ENCODE assay signal across 8 cellular contexts in genomic region chr1:220748091-220748934, GRCh38. TPM values are rescaled to one million over a fixed set of nuclear protein-coding genes. Genes with fewer than 3 reads are reported as not detected.
DNase-seq lines count a peak whose midpoint lies in the region; ATAC-seq, FAIRE-seq and TF ChIP-seq lines count a peak whose summit lies in the region.

MTARC2 (plus strand) TSS chr1:220748322; CDS start chr1:220748532, 210 bp downstream.

- H3K4me1 ChIP-seq in NT2/D1 (ENCODE audit: insufficient read depth, insufficient read length) (peaks cover 6% of the 10 kb centered on the region), kidney (ENCODE audit: control insufficient read depth in 1 of 2, insufficient read depth in 1 of 2, low read depth in 1 of 2, low read length in 2 of 2) (peaks cover 15 to 26% of the 10 kb centered on the region in 2 donors), skeletal muscle tissue (ENCODE audit: control insufficient read depth in 3 of 3, insufficient read depth in 3 of 3, low read length in 3 of 3) (peaks cover 35 to 47% (median 39%) of the 10 kb centered on the region in 3 donors)

- no peaks in the 10 kb centered on the region for H3K4me1 Mint-ChIP-seq in activated T-helper 1 cell treated with anti-CD3 and anti-CD28 coated beads, Interleukin-12 subunit alpha, Interleukin-12 subunit beta, Interleukin-2, Interleukin-4 antibody, amounts not matched to agents 30 ng/mL and 10 ng/mL and 1 ng/mL, durations not matched to agents 14 hours and 24 hours and 36 hours (ENCODE audit: low read depth)

- no peaks in the 10 kb centered on the region for H3K36me3 Mint-ChIP-seq in activated T-helper 1 cell treated with anti-CD3 and anti-CD28 coated beads, Interleukin-12 subunit alpha, Interleukin-12 subunit beta, Interleukin-2, Interleukin-4 antibody, amounts not matched to agents 30 ng/mL and 10 ng/mL and 1 ng/mL, durations not matched to agents 14 hours and 24 hours and 36 hours (ENCODE audit: low read depth)

- H3K4me3 Mint-ChIP-seq in activated T-helper 1 cell treated with anti-CD3 and anti-CD28 coated beads, Interleukin-12 subunit alpha, Interleukin-12 subunit beta, Interleukin-2, Interleukin-4 antibody, amounts not matched to agents 30 ng/mL and 10 ng/mL and 1 ng/mL, durations not matched to agents 14 hours and 24 hours and 36 hours: no peak within 1 kb of the TSS

- H3K36me3 ChIP-seq in NT2/D1 (ENCODE audit: insufficient read depth, insufficient read length, low read length) (no peaks in the 10 kb centered on the region), kidney (ENCODE audit: control insufficient read depth in 1 of 2, insufficient read depth in 2 of 2, low read length in 2 of 2) (no peaks in the 10 kb centered on the region), skeletal muscle tissue (ENCODE audit: control insufficient read depth in 3 of 3, insufficient read depth in 3 of 3, low read length in 3 of 3) (no peaks in the 10 kb centered on the region)

- H3K9ac ChIP-seq in NT2/D1 (ENCODE audit: insufficient read length, low read depth) (peak within 1 kb of the TSS; percentile 90), kidney (ENCODE audit: low read length in 2 of 2) (peak within 1 kb of the TSS; percentile 81 to 93), skeletal muscle tissue (ENCODE audit: low read depth in 1 of 3, low read length in 3 of 3) (peak within 1 kb of the TSS; percentile 92 to 96 (median 95))

- H3K27ac ChIP-seq in cingulate gyrus (ENCODE audit: low read depth, low read length) (peak within 1 kb of the TSS; percentile 66), kidney (ENCODE audit: low read depth in 2 of 2, low read length in 2 of 2) (peak within 1 kb of the TSS; percentile 87 to 96), skeletal muscle tissue (ENCODE audit: low read depth, low read length) (peak within 1 kb of the TSS; percentile 82)

- no peak for TF ChIP-seq CTCF in kidney (IDR thresholded peaks at IDR 0.05; ENCODE audit: borderline replicate concordance, extremely low read depth, insufficient read depth)

- H3K9me3 Mint-ChIP-seq in activated T-helper 1 cell treated with anti-CD3 and anti-CD28 coated beads, Interleukin-12 subunit alpha, Interleukin-12 subunit beta, Interleukin-2, Interleukin-4 antibody, amounts not matched to agents 30 ng/mL and 10 ng/mL and 1 ng/mL, durations not matched to agents 14 hours and 24 hours and 36 hours: no peaks in the 10 kb centered on the region

- H3K27ac Mint-ChIP-seq in activated T-helper 1 cell treated with anti-CD3 and anti-CD28 coated beads, Interleukin-12 subunit alpha, Interleukin-12 subunit beta, Interleukin-2, Interleukin-4 antibody, amounts not matched to agents 30 ng/mL and 10 ng/mL and 1 ng/mL, durations not matched to agents 14 hours and 24 hours and 36 hours: no peak within 1 kb of the TSS

- ATAC-seq in GM19351 (IDR thresholded peaks at IDR 0.05; ENCODE audit: unreplicated experiment): peak; percentile 59
- peak; percentile 87 for ATAC-seq in HG03457 (IDR thresholded peaks at IDR 0.05; ENCODE audit: unreplicated experiment)

- H3K27me3 Mint-ChIP-seq in activated T-helper 1 cell treated with anti-CD3 and anti-CD28 coated beads, Interleukin-12 subunit alpha, Interleukin-12 subunit beta, Interleukin-2, Interleukin-4 antibody, amounts not matched to agents 30 ng/mL and 10 ng/mL and 1 ng/mL, durations not matched to agents 14 hours and 24 hours and 36 hours (ENCODE audit: insufficient read depth): peaks cover 51% of the 10 kb centered on the region

- H3K27me3 ChIP-seq in NT2/D1 (ENCODE audit: insufficient read depth, insufficient read length): peaks cover 20% of the 10 kb centered on the region
- H3K27me3 ChIP-seq in skeletal muscle tissue (ENCODE audit: control insufficient read depth in 3 of 3, insufficient read depth in 3 of 3, low read length in 3 of 3): peaks cover 0 to under 1% (median 0%) of the 10 kb centered on the region in 3 donors

- DNase-seq in DMS114 treated with DMSO at 0.1 percent for 48 hours (lab: John Stamatoyannopoulos, UW; ENCODE audit: unreplicated experiment) (peak; percentile 26), NT2/D1 (ENCODE audit: low read depth, low spot score) (peak; percentile 75), kidney (peak; percentile 92)
- DNase-seq in activated T-helper 1 cell treated with anti-CD3 and anti-CD28 coated beads, Interleukin-12 subunit alpha, Interleukin-12 subunit beta, Interleukin-2, Interleukin-4 antibody, amounts not matched to agents 30 ng/mL and 10 ng/mL and 1 ng/mL, durations not matched to agents 14 hours and 24 hours and 36 hours (ENCODE audit: low spot score): no peak

- FAIRE-seq in kidney (lab: Jason Lieb, UNC): no peak

- intact Hi-C loops in kidney (cut with DNase I): no loop called here
- intact Hi-C loops in activated T-helper 1 cell treated with anti-CD3 and anti-CD28 coated beads, Interleukin-12 subunit alpha, Interleukin-12 subunit beta, Interleukin-2, Interleukin-4 antibody, amounts not matched to agents 30 ng/mL and 10 ng/mL and 1 ng/mL, durations not matched to agents 14 hours and 24 hours and 36 hours (cut with micrococcal nuclease): no loop called here

- no peaks in the 10 kb centered on the region for H3K9me3 ChIP-seq in NT2/D1 (ENCODE audit: insufficient read depth, low read length)
- no peaks in the 10 kb centered on the region for H3K9me3 ChIP-seq in kidney (ENCODE audit: control insufficient read depth in 1 of 2, low read length in 2 of 2)
- H3K9me3 ChIP-seq in skeletal muscle tissue (ENCODE audit: control insufficient read depth in 3 of 3, low read length in 3 of 3): no peaks in the 10 kb centered on the region

- peak within 1 kb of the TSS; percentile 75 for H3K4me3 ChIP-seq in NT2/D1 (ENCODE audit: insufficient read length, low read depth)
- H3K4me3 ChIP-seq in kidney (ENCODE audit: low read length in 2 of 2): peak within 1 kb of the TSS; percentile 74 to 87
- peak within 1 kb of the TSS; percentile 88 to 94 (median 92) for H3K4me3 ChIP-seq in skeletal muscle tissue (ENCODE audit: low read length in 3 of 3)

RNA-seq across cellular contexts. Expression of gene MTARC2, which starts in this region (rescaled TPM):
- 28.6 TPM for total RNA-seq in kidney
- polyA plus RNA-seq in kidney (ENCODE audit: insufficient read depth, low read depth, low replicate concordance): 95.2 TPM
- 10.4 TPM for total RNA-seq in skeletal muscle tissue
- not detected in 2 replicates for total RNA-seq in activated T-helper 1 cell treated with anti-CD3 and anti-CD28 coated beads, Interleukin-12 subunit alpha, Interleukin-12 subunit beta, Interleukin-2, Interleukin-4 antibody, amounts not matched to agents 30 ng/mL and 10 ng/mL and 1 ng/mL, durations not matched to agents 14 hours and 24 hours and 36 hours

Comparison
In these comparisons a context has a peak if more than half of its experiments do, and no peak if none do; other contexts are left out.
1. RNA of gene MTARC2 (total RNA-seq): 28.6 TPM in kidney (single experiment) and 10.4 TPM in skeletal muscle tissue (single experiment); not detected in activated T-helper 1 cell treated with anti-CD3 and anti-CD28 coated beads, Interleukin-12 subunit alpha, Interleukin-12 subunit beta, Interleukin-2, Interleukin-4 antibody, amounts not matched to agents 30 ng/mL and 10 ng/mL and 1 ng/mL, durations not matched to agents 14 hours and 24 hours and 36 hours; every median in the first group is over 10 times any median in the second.
2. Peak in every context shown above with its lines, with median percentiles within 50 percentile points of each other: H3K4me3 ChIP-seq, H3K9ac ChIP-seq and H3K27ac ChIP-seq.